ENCODE assay signal across 11 cellular contexts in the genomic region with DNA sequence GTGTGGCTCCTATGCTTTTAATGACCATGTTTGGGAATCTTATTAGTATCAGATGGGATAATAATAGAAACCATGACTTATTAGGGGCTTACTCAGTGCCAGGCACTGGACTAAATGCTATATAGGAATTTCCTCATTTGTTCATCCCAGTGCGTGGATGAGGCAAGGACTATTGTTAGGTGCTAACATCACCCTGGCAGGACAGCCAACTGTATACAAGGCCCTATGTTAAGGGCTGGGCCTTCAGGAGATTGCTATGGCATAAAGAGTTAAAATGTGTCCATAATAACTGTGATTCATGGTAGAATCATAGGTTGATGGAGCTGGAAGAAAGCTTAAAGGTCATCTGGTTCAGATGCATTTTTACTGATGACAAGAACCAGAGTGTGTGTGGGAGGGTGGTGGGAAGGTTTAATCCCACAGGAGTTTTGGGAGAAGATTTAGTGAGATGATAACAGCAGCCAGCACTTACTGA. TPM values are rescaled to one million over a fixed set of nuclear protein-coding genes. Genes with fewer than 3 reads are reported as not detected.
DNase-seq lines count a peak whose midpoint lies in the region; ATAC-seq and TF ChIP-seq lines count a peak whose summit lies in the region.
"Had no signal": no experiment of that assay in that cellular context is flagged by ENCODE, and none has a peak within 500 bp of the region (broad histone marks: within the 10 kb centered on the region; RNA-seq: fewer than 3 reads in every experiment).

No MANE protein-coding gene starts in this region.

- 64% methylated on average over 1 of the region's 1 CpG for WGBS in prostate gland

- H3K27me3 Mint-ChIP-seq in activated T-helper 2 cell treated with anti-CD3 and anti-CD28 coated beads, Interferon-gamma antibody, Interleukin-2, Interleukin-4, amounts not matched to agents 10 μg/mL and 5 μg/mL and 100 μg/mL, durations not matched to agents 14 hours and 24 hours and 36 hours (ENCODE audit: low read depth), result peaks cover 17% of the 10 kb centered on the region

- H3K4me3 ChIP-seq in BJ (ENCODE audit: low read depth, low read length) (no peak overlapping the region), prostate gland (no peak overlapping the region)

- H3K27ac ChIP-seq in prostate gland, result peak overlapping the region; percentile 57 to 65

- no peak for TF ChIP-seq POLR2A in prostate gland (IDR thresholded peaks at IDR 0.05)

- no peaks in the 10 kb centered on the region for H3K27me3 ChIP-seq in BJ (ENCODE audit: control insufficient read depth, insufficient read depth, low read length)
- no peaks in the 10 kb centered on the region for H3K27me3 ChIP-seq in prostate gland (replicated peaks; ENCODE audit: insufficient read depth)

- intact Hi-C loops in prostate gland (cut with DNase I), result no loop called here
- intact Hi-C loops in activated T-helper 2 cell treated with anti-CD3 and anti-CD28 coated beads, Interferon-gamma antibody, Interleukin-2, Interleukin-4, amounts not matched to agents 10 μg/mL and 5 μg/mL and 100 μg/mL, durations not matched to agents 14 hours and 24 hours and 36 hours (cut with micrococcal nuclease), result no loop called here

- peaks cover 26% of the 10 kb centered on the region for H3K4me1 Mint-ChIP-seq in activated T-helper 2 cell treated with anti-CD3 and anti-CD28 coated beads, Interferon-gamma antibody, Interleukin-2, Interleukin-4, amounts not matched to agents 10 μg/mL and 5 μg/mL and 100 μg/mL, durations not matched to agents 14 hours and 24 hours and 36 hours (ENCODE audit: low read depth)

- DNase-seq in BJ (ENCODE audit: low read depth) (peak; percentile 59), RPMI7951 (ENCODE audit: low read depth) (peak; percentile 70), fibroblast of gingiva (ENCODE audit: low read depth) (peak; percentile 64), prostate gland (ENCODE audit: low spot score) (no peak)
- DNase-seq in activated T-helper 2 cell treated with anti-CD3 and anti-CD28 coated beads, Interferon-gamma antibody, Interleukin-2, Interleukin-4, amounts not matched to agents 10 μg/mL and 5 μg/mL and 100 μg/mL, durations not matched to agents 14 hours and 24 hours and 36 hours (ENCODE audit: low spot score), result no peak
- DNase-seq in stimulated activated naive CD8-positive, alpha-beta T cell treated with anti-CD3 and anti-CD28 coated beads, Interleukin-15, Interleukin-2, amounts not matched to agents 100 U/mL and 50 U/mL, for 24 hours, result no peak
- DNase-seq: KG1, nephron progenitor cell had no signal

- TF ChIP-seq CTCF in BJ (IDR thresholded peaks at IDR 0.05; ENCODE audit: insufficient read depth, low read depth, low read length) (no peak), prostate gland (IDR thresholded peaks at IDR 0.05) (no peak)

- CTCF ChIA-PET in BJ (lab: Yijun Ruan, JAX), result interaction anchor here (0.8 kb wide), 1 partner anchor 34 kb away, joined by 4 read pairs; no protein-coding TSS in a partner anchor

- no peaks in the 10 kb centered on the region for H3K9me3 ChIP-seq in prostate gland

- POLR2A ChIA-PET in BJ (lab: Charles Lee), result interaction anchor here (0.5 kb wide), 1 partner anchor 11 kb away, joined by 5 read pairs; no protein-coding TSS in a partner anchor

- no peaks in the 10 kb centered on the region for H3K9me3 Mint-ChIP-seq in activated T-helper 2 cell treated with anti-CD3 and anti-CD28 coated beads, Interferon-gamma antibody, Interleukin-2, Interleukin-4, amounts not matched to agents 10 μg/mL and 5 μg/mL and 100 μg/mL, durations not matched to agents 14 hours and 24 hours and 36 hours
- H3K9me3 Mint-ChIP-seq: nephron progenitor cell; T-helper 1 cell treated with Interleukin-12 subunit alpha and Interleukin-12 subunit beta and Interleukin-4 antibody, amounts not matched to agents 30 μg/mL and 1 μg/mL, for 36 hours had no signal

- no peaks in the 10 kb centered on the region for H3K36me3 ChIP-seq in BJ (ENCODE audit: control insufficient read depth, insufficient read depth, low read length)
- H3K36me3 ChIP-seq in prostate gland, result no peaks in the 10 kb centered on the region

- H3K27ac Mint-ChIP-seq in activated T-helper 2 cell treated with anti-CD3 and anti-CD28 coated beads, Interferon-gamma antibody, Interleukin-2, Interleukin-4, amounts not matched to agents 10 μg/mL and 5 μg/mL and 100 μg/mL, durations not matched to agents 14 hours and 24 hours and 36 hours, result no peak overlapping the region
- H3K27ac Mint-ChIP-seq: nephron progenitor cell; T-helper 1 cell treated with Interleukin-12 subunit alpha and Interleukin-12 subunit beta and Interleukin-4 antibody, amounts not matched to agents 30 μg/mL and 1 μg/mL, for 36 hours had no signal

- H3K4me3 Mint-ChIP-seq in activated T-helper 2 cell treated with anti-CD3 and anti-CD28 coated beads, Interferon-gamma antibody, Interleukin-2, Interleukin-4, amounts not matched to agents 10 μg/mL and 5 μg/mL and 100 μg/mL, durations not matched to agents 14 hours and 24 hours and 36 hours (ENCODE audit: low read depth), result no peak overlapping the region
- H3K4me3 Mint-ChIP-seq: nephron progenitor cell; T-helper 1 cell treated with Interleukin-12 subunit alpha and Interleukin-12 subunit beta and Interleukin-4 antibody, amounts not matched to agents 30 μg/mL and 1 μg/mL, for 36 hours had no signal

- ATAC-seq in stimulated activated naive CD8-positive, alpha-beta T cell treated with anti-CD3 and anti-CD28 coated beads, Interleukin-15, Interleukin-2, amounts not matched to agents 100 U/mL and 50 U/mL, for 24 hours, result no peak
- ATAC-seq in GM18519 (IDR thresholded peaks at IDR 0.05; ENCODE audit: low FRiP score, unreplicated experiment), result no peak
- ATAC-seq in GM18909 (IDR thresholded peaks at IDR 0.05; ENCODE audit: poor library complexity, unreplicated experiment), result no peak

- no peaks in the 10 kb centered on the region for H3K36me3 Mint-ChIP-seq in activated T-helper 2 cell treated with anti-CD3 and anti-CD28 coated beads, Interferon-gamma antibody, Interleukin-2, Interleukin-4, amounts not matched to agents 10 μg/mL and 5 μg/mL and 100 μg/mL, durations not matched to agents 14 hours and 24 hours and 36 hours (ENCODE audit: low read depth)

- H3K4me1 ChIP-seq in prostate gland (replicated peaks), result peaks cover 4% of the 10 kb centered on the region

RNA-seq across cellular contexts. Expression of gene FEM1B, which starts 4.7 kb away (rescaled TPM):
- polyA plus RNA-seq in BJ (2011; rRNA removed), result 58.3 and 78.4 TPM in 2 replicates
- 126 and 127 TPM in 2 replicates for polyA minus RNA-seq in BJ (2011; rRNA and poly(A)+ RNA removed)
- total RNA-seq in RPMI7951 (2014; rRNA removed; shearing (Covaris generic)), result 37.6 and 41.5 TPM in 2 replicates
- total RNA-seq in prostate gland, result 10 to 100 TPM; 46.0 to 50.0 TPM
- total RNA-seq in activated T-helper 2 cell treated with anti-CD3 and anti-CD28 coated beads, Interferon-gamma antibody, Interleukin-2, Interleukin-4, amounts not matched to agents 10 μg/mL and 5 μg/mL and 100 μg/mL, durations not matched to agents 14 hours and 24 hours and 36 hours, result 45.1 and 50.4 TPM in 2 replicates

RNA-seq across cellular contexts. Expression of gene CLN6, which starts 43.3 kb away (rescaled TPM):
- 22.1 and 25.4 TPM in 2 replicates for polyA plus RNA-seq in BJ (2011; rRNA removed)
- 25.1 and 27.1 TPM in 2 replicates for polyA minus RNA-seq in BJ (2011; rRNA and poly(A)+ RNA removed)
- total RNA-seq in RPMI7951 (2014; rRNA removed; shearing (Covaris generic)), result 20.0 and 22.7 TPM in 2 replicates
- 10 to 100 TPM; 22.7 to 41.8 TPM for total RNA-seq in prostate gland
- total RNA-seq in activated T-helper 2 cell treated with anti-CD3 and anti-CD28 coated beads, Interferon-gamma antibody, Interleukin-2, Interleukin-4, amounts not matched to agents 10 μg/mL and 5 μg/mL and 100 μg/mL, durations not matched to agents 14 hours and 24 hours and 36 hours, result 82.4 and 84.9 TPM in 2 replicates

Comparison
In these comparisons a context has a peak if more than half of its experiments do, and no peak if none do; other contexts are left out.
1. DNase-seq: peak in BJ (single experiment), RPMI7951 (single experiment) and fibroblast of gingiva (single experiment); none in prostate gland (single experiment), activated T-helper 2 cell treated with anti-CD3 and anti-CD28 coated beads, Interferon-gamma antibody, Interleukin-2, Interleukin-4, amounts not matched to agents 10 μg/mL and 5 μg/mL and 100 μg/mL, durations not matched to agents 14 hours and 24 hours and 36 hours (single experiment) and stimulated activated naive CD8-positive, alpha-beta T cell treated with anti-CD3 and anti-CD28 coated beads, Interleukin-15, Interleukin-2, amounts not matched to agents 100 U/mL and 50 U/mL, for 24 hours (single experiment).